ENCODE assay signal across 11 cellular contexts in the genomic region with DNA sequence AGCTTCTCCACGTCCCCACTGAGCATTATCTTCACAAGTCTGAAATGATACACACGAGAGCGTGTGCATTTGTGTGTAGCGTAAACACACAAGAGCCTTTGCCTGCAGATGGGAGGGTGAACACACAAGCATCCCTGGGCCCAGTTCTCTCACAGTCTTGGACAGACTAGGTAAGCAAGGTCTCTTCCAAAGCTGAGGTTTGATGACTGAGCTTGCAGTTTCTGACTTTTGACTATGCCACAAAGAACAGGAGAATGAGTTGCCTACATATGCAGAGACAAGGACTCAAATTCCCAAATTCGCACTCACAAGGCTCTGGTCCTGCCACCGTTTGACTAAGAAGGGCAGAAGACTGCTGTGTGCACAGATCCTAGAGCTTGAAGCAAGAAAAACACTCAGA. TPM values are rescaled to one million over a fixed set of nuclear protein-coding genes. Genes with fewer than 3 reads are reported as not detected.
DNase-seq lines count a peak whose midpoint lies in the region; ATAC-seq, FAIRE-seq and TF ChIP-seq lines count a peak whose summit lies in the region.
"Had no signal": no experiment of that assay in that cellular context is flagged by ENCODE, and none has a peak within 500 bp of the region (broad histone marks: within the 10 kb centered on the region; RNA-seq: fewer than 3 reads in every experiment).

No MANE protein-coding gene starts in this region.

- H3K27ac ChIP-seq in GM12878 (ENCODE audit: control insufficient read depth, insufficient read depth), result peak overlapping the region; percentile 43

- RAD21 ChIA-PET in GM12878 (lab: Charles Lee; ENCODE audit: unreplicated experiment), result interaction anchor here (0.7 to 12.8 kb wide), 26 partner anchors 9 to 403 kb away, joined by 3 to 309 read pairs (median 6); partner anchors contain the start of gene EEF1AKMT2

- in situ Hi-C loops in GM12878 (cut with MboI), result no loop called here

- DNase-seq in activated CD4-positive, alpha-beta T cell treated with anti-CD3 and anti-CD28 coated beads, Interleukin-2, amount 10 ng/mL, durations not matched to agents 7 days and 5 days, result no peak
- DNase-seq in activated CD4-positive, alpha-beta T cell treated with anti-CD3 and anti-CD28 coated beads, Interleukin-2, amount 50 U/mL, for 1 hour, result no peak
- DNase-seq in GM12878 (ENCODE audit: low read depth, low spot score) (no peak), D341Med (ENCODE audit: low spot score) (no peak), COLO829 (ENCODE audit: low spot score) (no peak), NCI-H187 (lab: John Stamatoyannopoulos, UW) (no peak)
- DNase-seq in stimulated activated naive CD8-positive, alpha-beta T cell treated with anti-CD3 and anti-CD28 coated beads, Interleukin-15, amount 100 ng/mL, for 72 hours, result no peak
- DNase-seq: NCI-H2029 had no signal

- no peaks in the 10 kb centered on the region for H3K9me3 Mint-ChIP-seq in activated CD4-positive, alpha-beta T cell treated with anti-CD3 and anti-CD28 coated beads, Interleukin-2, amount 10 ng/mL, durations not matched to agents 7 days and 5 days
- H3K9me3 Mint-ChIP-seq in stimulated activated naive CD8-positive, alpha-beta T cell treated with anti-CD3 and anti-CD28 coated beads, Interleukin-15, amount 100 ng/mL, for 72 hours, result no peaks in the 10 kb centered on the region
- H3K9me3 Mint-ChIP-seq: GM23338 had no signal

- no peak for FAIRE-seq in GM12878 (lab: Jason Lieb, UNC)

- 0 out of 2 replicates have a peak, but pooled peaks have one; percentile 4 for TF ChIP-seq POLR2A in GM12878 (IDR thresholded peaks at IDR 0.05; ENCODE audit: low read depth, low read length)

- POLR2A ChIA-PET in activated CD4-positive, alpha-beta T cell treated with anti-CD3 and anti-CD28 coated beads, Interleukin-2, amount 10 ng/mL, durations not matched to agents 7 days and 5 days (lab: Charles Lee), result interaction anchor here (1.2 to 1.4 kb wide), 2 partner anchors 9 to 30 kb away, joined by 3 to 7 read pairs; no protein-coding TSS in a partner anchor
- POLR2A ChIA-PET in GM12878 (lab: Charles Lee), result interaction anchor here (0.8 to 8.2 kb wide), 15 partner anchors 9 to 64 kb away, joined by 3 to 139 read pairs (median 5); no protein-coding TSS in a partner anchor

- no peaks in the 10 kb centered on the region for H3K27me3 Mint-ChIP-seq in activated CD4-positive, alpha-beta T cell treated with anti-CD3 and anti-CD28 coated beads, Interleukin-2, amount 10 ng/mL, durations not matched to agents 7 days and 5 days
- H3K27me3 Mint-ChIP-seq in stimulated activated naive CD8-positive, alpha-beta T cell treated with anti-CD3 and anti-CD28 coated beads, Interleukin-15, amount 100 ng/mL, for 72 hours, result peaks cover 19% of the 10 kb centered on the region

- no peak overlapping the region for H2AFZ ChIP-seq in GM12878 (ENCODE audit: control insufficient read depth, low read depth, low read length)
- H2AFZ ChIP-seq: GM23338 had no signal

- H3K27ac Mint-ChIP-seq in activated CD4-positive, alpha-beta T cell treated with anti-CD3 and anti-CD28 coated beads, Interleukin-2, amount 10 ng/mL, durations not matched to agents 7 days and 5 days, result peak overlapping the region; percentile 81
- H3K27ac Mint-ChIP-seq in stimulated activated naive CD8-positive, alpha-beta T cell treated with anti-CD3 and anti-CD28 coated beads, Interleukin-15, amount 100 ng/mL, for 72 hours, result peak overlapping the region in 1 of 2 donors; percentile 14
- H3K27ac Mint-ChIP-seq: GM23338 had no signal

- TF ChIP-seq EP300 in GM12878 (IDR thresholded peaks at IDR 0.05; ENCODE audit: borderline replicate concordance in 1 of 2, control insufficient read depth in 1 of 2, low read depth in 2 of 2, low read length in 2 of 2), result no peak

- TF ChIP-seq RAD21 in GM12878 (IDR thresholded peaks at IDR 0.05; ENCODE audit: insufficient read depth, low read depth, low read length), result no peak

- no peak overlapping the region for H3K4me3 Mint-ChIP-seq in activated CD4-positive, alpha-beta T cell treated with anti-CD3 and anti-CD28 coated beads, Interleukin-2, amount 10 ng/mL, durations not matched to agents 7 days and 5 days
- peak overlapping the region; percentile 37 to 52 for H3K4me3 Mint-ChIP-seq in stimulated activated naive CD8-positive, alpha-beta T cell treated with anti-CD3 and anti-CD28 coated beads, Interleukin-15, amount 100 ng/mL, for 72 hours
- H3K4me3 Mint-ChIP-seq: GM23338 had no signal

- H3K4me2 ChIP-seq in GM12878 (ENCODE audit: control insufficient read depth, insufficient read depth), result peak overlapping the region; percentile 65
- H3K4me2 ChIP-seq: GM23338 had no signal

- H3K36me3 Mint-ChIP-seq in activated CD4-positive, alpha-beta T cell treated with anti-CD3 and anti-CD28 coated beads, Interleukin-2, amount 10 ng/mL, durations not matched to agents 7 days and 5 days (ENCODE audit: low read depth), result peaks cover 56% of the 10 kb centered on the region

- no peaks in the 10 kb centered on the region for H3K27me3 ChIP-seq in GM12878 (replicated peaks in 1 of 2; ENCODE audit: control insufficient read depth in 2 of 2, insufficient read depth in 2 of 2, low read length in 1 of 2)

- no peak for TF ChIP-seq CTCF in GM12878 (IDR thresholded peaks at IDR 0.05 in 2 of 3, conservative IDR thresholded peaks at IDR 0.05 in 1 of 3; ENCODE audit: control insufficient read depth in 2 of 3, extremely low read depth in 1 of 3, insufficient read depth in 1 of 3, low read depth in 3 of 3, low read length in 3 of 3)

- H3K4me1 ChIP-seq in GM12878 (ENCODE audit: control insufficient read depth, insufficient read depth, low read length), result peaks cover 53% of the 10 kb centered on the region

- ATAC-seq in HG02870 (IDR thresholded peaks at IDR 0.05; ENCODE audit: unreplicated experiment) (peak; percentile 2), GM12878 (peak; percentile 10)
- ATAC-seq in stimulated activated naive CD8-positive, alpha-beta T cell treated with anti-CD3 and anti-CD28 coated beads, Interleukin-15, amount 100 ng/mL, for 72 hours, result peak; percentile 49
- ATAC-seq: GM23338 had no signal

- no peaks in the 10 kb centered on the region; the same call in none of the 2 replicates for H3K79me2 ChIP-seq in GM12878 (ENCODE audit: control insufficient read depth, insufficient read depth, low read length)

- WGBS in GM12878 (ENCODE audit: insufficient coverage, insufficient replicate concordance, low lambda C conversion rate, missing lambda C conversion rate), result 82% methylated on average over 6 of the region's 6 CpGs

- H3K36me3 ChIP-seq in GM12878 (ENCODE audit: control insufficient read depth in 2 of 2, insufficient read depth in 2 of 2, low read length in 1 of 2), result peaks cover 6 to 16% of the 10 kb centered on the region in 2 experiments; a peak in 3 of 4 replicates
- H3K36me3 ChIP-seq: thoracic aorta had no signal

- no peak overlapping the region for H3K4me3 ChIP-seq in GM12878
- H3K4me3 ChIP-seq: GM23338, thoracic aorta had no signal

- peaks cover 62% of the 10 kb centered on the region for H3K4me1 Mint-ChIP-seq in activated CD4-positive, alpha-beta T cell treated with anti-CD3 and anti-CD28 coated beads, Interleukin-2, amount 10 ng/mL, durations not matched to agents 7 days and 5 days
- H3K4me1 Mint-ChIP-seq in stimulated activated naive CD8-positive, alpha-beta T cell treated with anti-CD3 and anti-CD28 coated beads, Interleukin-15, amount 100 ng/mL, for 72 hours, result peaks cover 77% of the 10 kb centered on the region

- peaks cover 3% of the 10 kb centered on the region; the same call in 1 of the 2 replicates for H4K20me1 ChIP-seq in GM12878 (ENCODE audit: control insufficient read depth, insufficient read depth)

- BruUV-seq in GM12878 (replicated peaks; lab: Mats Ljungman, UMichigan), result no TSS peak

- intact Hi-C loops in GM12878 (cut with micrococcal nuclease; ENCODE audit: unreplicated experiment), result loop anchor here (2.0 to 5.0 kb wide), 2 partner anchors 41 to 52 kb away; no protein-coding TSS in a partner anchor

- SMC1A ChIA-PET in GM12878 (lab: Charles Lee; ENCODE audit: uncharacterized antibody, unreplicated experiment), result interaction anchor here (0.8 to 12.9 kb wide), 24 partner anchors 9 to 150 kb away, joined by 3 to 334 read pairs (median 7); no protein-coding TSS in a partner anchor

- no peaks in the 10 kb centered on the region for H3K9me3 ChIP-seq in GM12878 (replicated peaks; ENCODE audit: control insufficient read depth, insufficient read depth, low read length)
- H3K9me3 ChIP-seq: thoracic aorta had no signal

- CTCF ChIA-PET in activated CD4-positive, alpha-beta T cell treated with anti-CD3 and anti-CD28 coated beads, Interleukin-2, amount 10 ng/mL, durations not matched to agents 7 days and 5 days (lab: Charles Lee), result interaction anchor here (0.9 to 5.6 kb wide), 16 partner anchors 9 to 150 kb away, joined by 3 to 49 read pairs (median 7); no protein-coding TSS in a partner anchor
- CTCF ChIA-PET in GM12878 (lab: Yijun Ruan, JAX), result interaction anchor here (0.5 to 9.7 kb wide), 18 partner anchors 9 to 157 kb away, joined by 3 to 106 read pairs (median 6); partner anchors contain the start of gene EEF1AKMT2

- H3K9ac ChIP-seq in GM12878 (ENCODE audit: control insufficient read depth, insufficient read depth, low read length), result no peak overlapping the region

TF ChIP-seq in GM12878, 131 proteins besides CTCF, POLR2A, EP300 and RAD21 (continues in another document):
- TF ChIP-seq YY1 (IDR thresholded peaks at IDR 0.05; ENCODE audit: low read depth, low read length) (no peak), RELA (IDR thresholded peaks at IDR 0.05; ENCODE audit: borderline replicate concordance, partially characterized antibody) (no peak)

RNA-seq across cellular contexts. Expression of gene FAM53B, which starts 55.8 kb away (rescaled TPM):
- 10 to 100 TPM; 30.1 to 30.9 TPM for total RNA-seq in activated CD4-positive, alpha-beta T cell treated with anti-CD3 and anti-CD28 coated beads, Interleukin-2, amount 10 ng/mL, durations not matched to agents 7 days and 5 days
- 50.5 and 56.5 TPM in 2 replicates for total RNA-seq in GM12878 (2013; cell fraction: nucleolus; rRNA removed)
- total RNA-seq in GM12878 (2014; rRNA removed), result 20.6 and 26.3 TPM in 2 replicates
- 9.8 and 12.2 TPM in 2 replicates for total RNA-seq in GM12878 (2014; rRNA removed; fragmentation: Illumina TruSeq; extraction: Trizol)
- total RNA-seq in GM12878 (2021), result 25.2 and 26.1 TPM in 2 replicates
- polyA plus RNA-seq in GM12878 (2011; ENCODE audit: low read depth), result 3.7 TPM
- polyA plus RNA-seq in GM12878 (2011; rRNA removed), result 6.3 and 8.6 TPM in 2 replicates
- polyA plus RNA-seq in GM12878 (2011; cell fraction: cytosol; rRNA removed), result 10.5 and 14.4 TPM in 2 replicates
- polyA plus RNA-seq in GM12878 (2011; cell fraction: nucleus; rRNA removed), result 14.4 and 19.5 TPM in 2 replicates
- polyA plus RNA-seq in GM12878 (2012), result 7.8 and 8.4 TPM in 2 replicates
- 2.7 and 6.5 TPM in 2 replicates for polyA plus RNA-seq in GM12878 (2014; fragmentation: Illumina TruSeq; extraction: Trizol)
- polyA plus RNA-seq in GM12878 (2014; fragmentation: Nextera tagmentation; extraction: Ambion mirVana), result under 1 TPM; 0.05 to 0.16 TPM
- polyA plus RNA-seq in GM12878 (2014; rRNA removed), result 14.8 and 15.6 TPM in 2 replicates
- 1 to 10 TPM; 4.9 to 7.7 TPM for polyA plus RNA-seq in GM12878 (2016; fragmentation: Nextera tagmentation; extraction: Ambion mirVana)
- 15.6 and 28.6 TPM in 2 replicates for polyA minus RNA-seq in GM12878 (2011; rRNA and poly(A)+ RNA removed)
- polyA minus RNA-seq in GM12878 (2011; cell fraction: cytosol; rRNA and poly(A)+ RNA removed), result 13.3 and 14.2 TPM in 2 replicates
- 11.6 and 25.5 TPM in 2 replicates for polyA minus RNA-seq in GM12878 (2011; cell fraction: nucleus; rRNA and poly(A)+ RNA removed)
